25 cellular contexts compared by ENCODE assay signal in genomic region chr18:38587571-38587970, GRCh38.
"Had no signal": no experiment of that assay in that cellular context is flagged by ENCODE, and none has a peak within 500 bp of the region (broad histone marks: within the 10 kb centered on the region; RNA-seq: fewer than 3 reads in every experiment).

No MANE protein-coding gene starts in this region.

- H3K27me3 Mint-ChIP-seq: dendritic cell treated with granulocyte-macrophage colony-stimulating factor and Interleukin-4, amounts not matched to agents 40 ng/mL and 50 ng/mL, for 4 days; effector memory CD8-positive, alpha-beta T cell had no signal

- H3K9me3 Mint-ChIP-seq: effector memory CD8-positive, alpha-beta T cell had no signal

- H3K27ac Mint-ChIP-seq: dendritic cell treated with granulocyte-macrophage colony-stimulating factor and Interleukin-4, amounts not matched to agents 40 ng/mL and 50 ng/mL, for 4 days; effector memory CD8-positive, alpha-beta T cell; endodermal cell had no signal

- H3K9me3 ChIP-seq: colonic mucosa, esophagus muscularis mucosa, esophagus squamous epithelium, gastrocnemius medialis, gastroesophageal sphincter, heart left ventricle, heart right ventricle had no signal

- H3K4me3 Mint-ChIP-seq: dendritic cell treated with granulocyte-macrophage colony-stimulating factor and Interleukin-4, amounts not matched to agents 40 ng/mL and 50 ng/mL, for 4 days; effector memory CD8-positive, alpha-beta T cell; endodermal cell had no signal

- ATAC-seq: effector memory CD8-positive, alpha-beta T cell; esophagus mucosa; foreskin keratinocyte; gastrocnemius medialis; gastroesophageal sphincter; heart left ventricle; heart right ventricle had no signal

- H3K27ac ChIP-seq: colonic mucosa, coronary artery, dorsolateral prefrontal cortex, epithelial cell of prostate, esophagus muscularis mucosa, esophagus squamous epithelium, foreskin keratinocyte, gastrocnemius medialis, gastroesophageal sphincter, heart left ventricle, heart right ventricle had no signal

- DNase-seq: colonic mucosa; cortex of kidney; dermis blood vessel endothelial cell; dorsolateral prefrontal cortex; effector CD4-positive, alpha-beta T cell; effector CD8-positive, alpha-beta T cell; effector memory CD4-positive, alpha-beta T cell; effector memory CD8-positive, alpha-beta T cell; endodermal cell; erythroblast; esophagus squamous epithelium; foreskin fibroblast; foreskin keratinocyte; foreskin melanocyte; gastrocnemius medialis; glutamatergic neuron; head of caudate nucleus; heart left ventricle; heart right ventricle had no signal

- H3K4me3 ChIP-seq: colonic mucosa, coronary artery, dorsolateral prefrontal cortex, esophagus muscularis mucosa, esophagus squamous epithelium, gastrocnemius medialis, gastroesophageal sphincter, heart left ventricle, heart right ventricle had no signal

- H3K4me1 ChIP-seq: colonic mucosa, esophagus muscularis mucosa, esophagus squamous epithelium, foreskin keratinocyte, gastrocnemius medialis, gastroesophageal sphincter, heart right ventricle had no signal

- H3K36me3 ChIP-seq: colonic mucosa, esophagus muscularis mucosa, esophagus squamous epithelium, gastrocnemius medialis, gastroesophageal sphincter, heart left ventricle, heart right ventricle had no signal

- H3K27me3 ChIP-seq: colonic mucosa, esophagus muscularis mucosa, esophagus squamous epithelium, foreskin keratinocyte, gastrocnemius medialis, gastroesophageal sphincter, heart left ventricle, heart right ventricle had no signal
